ENCODE assay signal across 1 cellular context in genomic region chr19:641702-642101, GRCh38.
A peak's percentile ranks its signal among the peaks of the same experiment; 100 is the strongest.
TF ChIP-seq lines count a peak whose summit lies in the region.

No MANE protein-coding gene starts in this region.

TF ChIP-seq in HEK293, 187 proteins besides CTCF, POLR2A, EP300 and RAD21 (continued from another document):
- TF ChIP-seq ZNF324 (tag by site-specific recombination; IDR thresholded peaks at IDR 0.05) (no peak), HOXD13 (CRISPR knock-in tag; IDR thresholded peaks at IDR 0.05; ENCODE audit: borderline replicate concordance) (no peak), ZNF704 (tag by site-specific recombination; IDR thresholded peaks at IDR 0.05) (no peak), ZNF600 (tag by site-specific recombination; IDR thresholded peaks at IDR 0.05) (0 out of 2 replicates have a peak, but pooled peaks have one; percentile 20)
